Comparison of ENCODE assay signal across 21 cellular contexts in the genomic region with DNA sequence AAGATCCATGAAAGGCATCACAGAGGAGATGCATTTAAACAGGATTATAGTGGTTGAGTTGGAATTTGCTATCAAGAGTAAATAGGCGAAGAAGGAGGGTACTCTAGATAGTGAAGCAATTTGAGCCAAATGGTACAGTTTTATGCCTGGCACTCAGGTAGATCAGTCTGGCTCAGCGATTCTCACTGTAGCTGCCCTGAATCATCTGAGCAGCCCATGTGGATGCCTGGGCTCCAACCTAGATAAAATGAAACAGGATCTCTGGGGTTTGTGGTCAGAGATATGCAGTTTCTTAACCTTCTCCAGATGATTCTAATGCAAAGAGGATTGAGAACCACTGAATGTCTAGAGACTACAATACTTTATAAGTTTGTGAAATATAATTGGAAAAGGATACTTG.
"Had no signal": no experiment of that assay in that cellular context is flagged by ENCODE, and none has a peak within 500 bp of the region (broad histone marks: within the 10 kb centered on the region; RNA-seq: fewer than 3 reads in every experiment).

No MANE protein-coding gene starts in this region.

- ATAC-seq: naive thymus-derived CD8-positive, alpha-beta T cell; pancreas; right cardiac atrium; sciatic nerve; stimulated activated effector memory CD8-positive, alpha-beta T cell treated with anti-CD3 and anti-CD28 coated beads, Interleukin-12 subunit alpha, Interleukin-12 subunit beta, amount 100 ng/mL, for 72 hours; upper lobe of right lung had no signal

- DNase-seq: islet precursor cell; left ventricle myocardium inferior; naive thymus-derived CD8-positive, alpha-beta T cell; nucleus accumbens; pancreas; posterior cingulate gyrus; retina; right cardiac atrium; spleen; stimulated activated CD4-positive, alpha-beta T cell treated with anti-CD3 and anti-CD28 coated beads, Interleukin-4, amount 100 ng/mL, for 24 hours; stimulated activated naive CD4-positive, alpha-beta T cell; tibial artery; trophoblast cell; upper lobe of right lung had no signal

- H3K4me3 ChIP-seq: left ventricle myocardium inferior, lung, pancreas, prostate gland, skin epidermis, spleen, suprapubic skin, thoracic aorta, tibial artery, upper lobe of right lung had no signal

- H3K27me3 ChIP-seq: pancreas, spleen, suprapubic skin, tibial artery, upper lobe of right lung had no signal

- H3K36me3 ChIP-seq: pancreas, prostate gland, suprapubic skin, thoracic aorta, tibial artery had no signal

- H3K9me3 ChIP-seq: pancreas, prostate gland, suprapubic skin, thoracic aorta, upper lobe of right lung had no signal

- H3K27ac ChIP-seq: left ventricle myocardium inferior, pancreas, prostate gland, skin epidermis, spleen, suprapubic skin, thoracic aorta, tibial artery, upper lobe of right lung had no signal

- H3K4me1 ChIP-seq: prostate gland, spleen, suprapubic skin, tibial artery, upper lobe of right lung had no signal
